12 cellular contexts compared by ENCODE assay signal in the genomic region with DNA sequence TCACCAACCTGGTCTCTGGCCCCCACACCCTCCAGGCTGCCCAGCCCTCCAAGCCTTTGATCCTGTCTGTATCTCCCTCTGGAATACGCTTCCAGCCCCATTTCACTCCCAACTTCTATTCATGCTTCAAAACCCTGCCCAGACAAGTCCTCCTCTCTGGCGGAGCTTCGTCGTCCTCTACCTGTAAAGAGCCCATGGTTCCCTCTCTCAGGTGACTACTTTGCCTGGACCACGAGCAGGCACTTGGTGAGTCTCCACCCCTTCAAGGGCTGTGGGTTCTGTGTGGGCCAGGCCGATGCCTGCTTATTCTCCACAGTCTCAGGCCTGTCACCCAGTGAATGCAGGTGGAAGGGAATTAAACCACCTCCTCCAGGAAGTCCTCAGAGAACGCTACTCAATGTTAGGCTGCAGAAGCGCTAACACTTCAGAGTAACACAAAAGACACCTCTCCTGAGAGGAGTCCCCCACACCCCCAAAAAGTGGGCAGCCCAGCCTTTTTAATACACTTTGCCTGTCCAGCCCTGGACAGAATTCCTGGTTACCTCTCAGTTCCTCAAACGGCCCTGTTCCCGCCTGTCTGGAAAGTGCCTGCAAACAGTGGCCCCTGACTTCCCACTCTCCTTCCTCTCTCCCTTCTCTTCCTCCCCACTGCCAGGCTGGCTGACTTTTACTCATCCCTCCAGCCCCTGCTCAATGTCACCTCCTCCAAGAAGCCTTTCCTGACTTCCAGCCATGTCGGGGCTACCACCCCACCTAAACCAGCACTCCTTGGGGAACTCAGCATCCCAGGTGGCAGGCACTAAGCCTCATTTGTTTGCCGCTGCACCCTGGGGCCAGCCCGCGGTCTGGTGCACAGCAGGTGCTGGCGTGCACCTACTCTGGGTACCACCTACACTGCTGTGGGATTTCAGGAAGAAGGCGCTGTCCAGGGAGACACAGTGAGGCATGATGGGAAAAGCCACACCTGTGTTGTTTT. TPM values are rescaled to one million over a fixed set of nuclear protein-coding genes. Genes with fewer than 3 reads are reported as not detected.
DNase-seq lines count a peak whose midpoint lies in the region; ATAC-seq and TF ChIP-seq lines count a peak whose summit lies in the region.
"Had no signal": no experiment of that assay in that cellular context is flagged by ENCODE, and none has a peak within 500 bp of the region (broad histone marks: within the 10 kb centered on the region; RNA-seq: fewer than 3 reads in every experiment).

No MANE protein-coding gene starts in this region.

- H3K27me3 Mint-ChIP-seq in CD4-positive, CD25-positive, alpha-beta regulatory T cell = no peaks in the 10 kb centered on the region
- no peaks in the 10 kb centered on the region for H3K27me3 Mint-ChIP-seq in activated CD8-positive, alpha-beta T cell treated with anti-CD3 and anti-CD28 coated beads, Interleukin-2, amount 10 ng/mL, durations not matched to agents 7 days and 5 days (ENCODE audit: low read depth)
- H3K27me3 Mint-ChIP-seq in naive B cell = no peaks in the 10 kb centered on the region

- in situ Hi-C loops in GM18951 (cut with MboI; ENCODE audit: low sequenced_read_pairs, unreplicated experiment) = no loop called here

- H3K36me3 ChIP-seq in CD4-positive, CD25-positive, alpha-beta regulatory T cell (ENCODE audit: control insufficient read depth, insufficient read depth, low read length) = peaks cover 71% of the 10 kb centered on the region
- H3K36me3 ChIP-seq in heart left ventricle = peaks cover 0 to 39% (median 0%) of the 10 kb centered on the region in 9 donors
- H3K36me3 ChIP-seq: adrenal gland had no signal

- H3K27ac Mint-ChIP-seq in CD4-positive, CD25-positive, alpha-beta regulatory T cell = peak overlapping the region; percentile 91 to 99 (median 96)
- H3K27ac Mint-ChIP-seq in activated CD8-positive, alpha-beta T cell treated with anti-CD3 and anti-CD28 coated beads, Interleukin-2, amount 10 ng/mL, durations not matched to agents 7 days and 5 days = peak overlapping the region; percentile 87
- peak overlapping the region; percentile 60 to 97 (median 94) for H3K27ac Mint-ChIP-seq in naive B cell

- no peaks in the 10 kb centered on the region for H3K27me3 ChIP-seq in CD4-positive, CD25-positive, alpha-beta regulatory T cell (ENCODE audit: control insufficient read depth, insufficient read depth, low read length)
- peaks cover 5 to 77% (median 31%) of the 10 kb centered on the region in 9 donors for H3K27me3 ChIP-seq in heart left ventricle
- H3K27me3 ChIP-seq: adrenal gland had no signal

- 80 to 85% (median 83%) methylated on average over 16 of the region's 16 CpGs for WGBS in heart left ventricle, 4 donors

- peaks cover 10 to 99% (median 59%) of the 10 kb centered on the region in 4 donors for H3K4me1 Mint-ChIP-seq in CD4-positive, CD25-positive, alpha-beta regulatory T cell
- peaks cover 97% of the 10 kb centered on the region for H3K4me1 Mint-ChIP-seq in activated CD8-positive, alpha-beta T cell treated with anti-CD3 and anti-CD28 coated beads, Interleukin-2, amount 10 ng/mL, durations not matched to agents 7 days and 5 days (ENCODE audit: low read depth)
- H3K4me1 Mint-ChIP-seq in naive B cell = peaks cover 83 to 98% (median 96%) of the 10 kb centered on the region in 3 donors

- peaks cover 62% of the 10 kb centered on the region for H3K36me3 Mint-ChIP-seq in CD4-positive, CD25-positive, alpha-beta regulatory T cell
- H3K36me3 Mint-ChIP-seq in activated CD8-positive, alpha-beta T cell treated with anti-CD3 and anti-CD28 coated beads, Interleukin-2, amount 10 ng/mL, durations not matched to agents 7 days and 5 days (ENCODE audit: low read depth) = peaks cover 93% of the 10 kb centered on the region
- peaks cover 5 to 27% of the 10 kb centered on the region in 2 donors for H3K36me3 Mint-ChIP-seq in naive B cell

- POLR2A ChIA-PET in activated CD8-positive, alpha-beta T cell treated with anti-CD3 and anti-CD28 coated beads, Interleukin-2, amount 10 ng/mL, durations not matched to agents 7 days and 5 days (lab: Charles Lee) = interaction anchor here (0.9 to 7.4 kb wide), 3 partner anchors 6 to 16 kb away, joined by 3 to 278 read pairs (median 5); a partner anchor contains a TSS

- H3K27ac ChIP-seq in CD4-positive, CD25-positive, alpha-beta regulatory T cell (ENCODE audit: insufficient read depth, low read length, poor library complexity, severe bottlenecking) = peak overlapping the region; percentile 77
- peak overlapping the region in 1 of 12 donors; percentile 13 for H3K27ac ChIP-seq in heart left ventricle
- H3K27ac ChIP-seq: adrenal gland had no signal

- H3K4me3 Mint-ChIP-seq in CD4-positive, CD25-positive, alpha-beta regulatory T cell = peak overlapping the region; percentile 81 to 98 (median 88)
- H3K4me3 Mint-ChIP-seq in activated CD8-positive, alpha-beta T cell treated with anti-CD3 and anti-CD28 coated beads, Interleukin-2, amount 10 ng/mL, durations not matched to agents 7 days and 5 days = peak overlapping the region; percentile 99
- peak overlapping the region in 7 of 8 donors; percentile 18 to 88 (median 61) for H3K4me3 Mint-ChIP-seq in naive B cell

- ATAC-seq in CD4-positive, CD25-positive, alpha-beta regulatory T cell (ENCODE audit: low read depth in 2 of 2) = no peak
- ATAC-seq in activated CD8-positive, alpha-beta T cell treated with anti-CD3 and anti-CD28 coated beads, Interleukin-2, amount 10 ng/mL, durations not matched to agents 7 days and 5 days = no peak
- ATAC-seq in naive B cell (ENCODE audit: low read depth in 2 of 2) (no peak), heart left ventricle (no peak), HG03457 (IDR thresholded peaks at IDR 0.05; ENCODE audit: unreplicated experiment) (no peak), HG03520 (IDR thresholded peaks at IDR 0.05; ENCODE audit: unreplicated experiment) (no peak)

- TF ChIP-seq POLR2A in GM18951 (IDR thresholded peaks at IDR 0.05; ENCODE audit: extremely low read depth, insufficient read depth, insufficient read length) = peak; percentile 2
- TF ChIP-seq POLR2A in heart left ventricle (IDR thresholded peaks at IDR 0.05) = no peak

- peak overlapping the region; percentile 32 for H3K4me3 ChIP-seq in CD4-positive, CD25-positive, alpha-beta regulatory T cell (ENCODE audit: low read depth, low read length)
- H3K4me3 ChIP-seq in heart left ventricle = no peak overlapping the region
- H3K4me3 ChIP-seq: adrenal gland had no signal

- H3K4me1 ChIP-seq in CD4-positive, CD25-positive, alpha-beta regulatory T cell (ENCODE audit: control insufficient read depth, insufficient read depth, low read length, poor library complexity, severe bottlenecking) = peaks cover 100% of the 10 kb centered on the region
- H3K4me1 ChIP-seq in heart left ventricle = peaks cover 0 to 84% (median 0%) of the 10 kb centered on the region in 12 donors

- no peaks in the 10 kb centered on the region for H3K9me3 ChIP-seq in CD4-positive, CD25-positive, alpha-beta regulatory T cell (ENCODE audit: control insufficient read depth in 2 of 2, low read length in 2 of 2)
- no peaks in the 10 kb centered on the region for H3K9me3 ChIP-seq in heart left ventricle
- H3K9me3 ChIP-seq: adrenal gland had no signal

- DNase-seq in CD4-positive, CD25-positive, alpha-beta regulatory T cell = no peak
- DNase-seq in activated CD8-positive, alpha-beta T cell treated with anti-CD3 and anti-CD28 coated beads, Interleukin-2, amount 10 ng/mL, durations not matched to agents 7 days and 5 days = peak; percentile 38
- DNase-seq in naive B cell (no peak), heart left ventricle (no peak), KG1 (lab: John Stamatoyannopoulos, UW) (no peak)
- DNase-seq: adrenal gland; NCI-H2171; stimulated activated naive CD4-positive, alpha-beta T cell had no signal

- intact Hi-C loops in heart left ventricle (cut with DNase I) = no loop called here

- no peak for TF ChIP-seq CTCF in heart left ventricle (IDR thresholded peaks at IDR 0.05)

- CTCF ChIA-PET in activated CD8-positive, alpha-beta T cell treated with anti-CD3 and anti-CD28 coated beads, Interleukin-2, amount 10 ng/mL, durations not matched to agents 7 days and 5 days (lab: Charles Lee) = no interaction called here

- H3K9me3 Mint-ChIP-seq in CD4-positive, CD25-positive, alpha-beta regulatory T cell = peaks cover 0 to 1% (median 0%) of the 10 kb centered on the region in 7 donors
- no peaks in the 10 kb centered on the region for H3K9me3 Mint-ChIP-seq in activated CD8-positive, alpha-beta T cell treated with anti-CD3 and anti-CD28 coated beads, Interleukin-2, amount 10 ng/mL, durations not matched to agents 7 days and 5 days (ENCODE audit: insufficient read depth)
- no peaks in the 10 kb centered on the region for H3K9me3 Mint-ChIP-seq in naive B cell

RNA-seq across cellular contexts. Expression of a gene that starts 9.0 kb away (rescaled TPM):
- total RNA-seq in CD4-positive, CD25-positive, alpha-beta regulatory T cell = 537 TPM
- polyA plus RNA-seq in CD4-positive, CD25-positive, alpha-beta regulatory T cell = 1,000 to 10,000 TPM in 2 of 4 donors, 100 to 1,000 TPM in 2; 861 to 1,162 (median 988) TPM
- 1,000 to 10,000 TPM; 1,167 to 1,252 TPM for total RNA-seq in activated CD8-positive, alpha-beta T cell treated with anti-CD3 and anti-CD28 coated beads, Interleukin-2, amount 10 ng/mL, durations not matched to agents 7 days and 5 days
- polyA plus RNA-seq in naive B cell (ENCODE audit: low read depth in 6 of 6) (100 to 1,000 TPM; 671 to 842 (median 780) TPM), heart left ventricle (1 to 10 TPM; 1.3 to 4.6 TPM)
- total RNA-seq in heart left ventricle = 10 to 100 TPM in 2 of 9 donors, 1 to 10 TPM in 7; 1.4 to 60.5 (median 3.8) TPM

RNA-seq across cellular contexts. Expression of a gene that starts 22.7 kb away (rescaled TPM):
- 4.3 TPM for total RNA-seq in CD4-positive, CD25-positive, alpha-beta regulatory T cell
- 1 to 10 TPM; 2.5 to 4.4 (median 3.6) TPM for polyA plus RNA-seq in CD4-positive, CD25-positive, alpha-beta regulatory T cell
- 1 to 10 TPM; 3.5 to 3.6 TPM for total RNA-seq in activated CD8-positive, alpha-beta T cell treated with anti-CD3 and anti-CD28 coated beads, Interleukin-2, amount 10 ng/mL, durations not matched to agents 7 days and 5 days
- polyA plus RNA-seq in naive B cell (ENCODE audit: low read depth in 6 of 6) (under 1 TPM in 5 of 6 donors, not detected in 1; 0.08 to 0.63 (median 0.45) TPM), heart left ventricle (not detected)
- total RNA-seq in heart left ventricle = under 1 TPM in 1 of 9 donors, not detected in 8; 0.07 TPM
- total RNA-seq: dermis microvascular lymphatic vessel endothelial cell had no signal

RNA-seq across cellular contexts. Expression of a gene that starts 47.0 kb away (rescaled TPM):
- total RNA-seq in CD4-positive, CD25-positive, alpha-beta regulatory T cell = 13.6 TPM
- polyA plus RNA-seq in CD4-positive, CD25-positive, alpha-beta regulatory T cell = 1 to 10 TPM; 1.6 to 2.4 (median 2.1) TPM
- 1 to 10 TPM; 6.1 to 6.2 TPM for total RNA-seq in activated CD8-positive, alpha-beta T cell treated with anti-CD3 and anti-CD28 coated beads, Interleukin-2, amount 10 ng/mL, durations not matched to agents 7 days and 5 days
- polyA plus RNA-seq in naive B cell (ENCODE audit: low read depth in 6 of 6) (1 to 10 TPM in 5 of 6 donors, not detected in 1; 1.1 to 2.0 (median 1.5) TPM), heart left ventricle (1 to 10 TPM in 1 of 2 donors, under 1 TPM in 1; 0.99 to 3.0 TPM)
- 10 to 100 TPM in 1 of 9 donors, 1 to 10 TPM in 6, under 1 TPM in 2; 0.31 to 11.9 (median 1.4) TPM for total RNA-seq in heart left ventricle

RNA-seq across cellular contexts. Expression of a gene that starts 47.3 kb away (rescaled TPM):
- 153 TPM for total RNA-seq in CD4-positive, CD25-positive, alpha-beta regulatory T cell
- polyA plus RNA-seq in CD4-positive, CD25-positive, alpha-beta regulatory T cell = 10 to 100 TPM; 47.4 to 56.9 (median 48.9) TPM
- 100 to 1,000 TPM; 107 to 114 TPM for total RNA-seq in activated CD8-positive, alpha-beta T cell treated with anti-CD3 and anti-CD28 coated beads, Interleukin-2, amount 10 ng/mL, durations not matched to agents 7 days and 5 days
- polyA plus RNA-seq in naive B cell (ENCODE audit: low read depth in 6 of 6) (10 to 100 TPM; 29.3 to 74.9 (median 46.1) TPM), heart left ventricle (1 to 10 TPM; 2.4 to 2.5 TPM)
- total RNA-seq in heart left ventricle = 10 to 100 TPM in 2 of 9 donors, 1 to 10 TPM in 7; 2.5 to 57.8 (median 4.4) TPM
